Comparison of ENCODE assay signal across 11 cellular contexts in the genomic region with DNA sequence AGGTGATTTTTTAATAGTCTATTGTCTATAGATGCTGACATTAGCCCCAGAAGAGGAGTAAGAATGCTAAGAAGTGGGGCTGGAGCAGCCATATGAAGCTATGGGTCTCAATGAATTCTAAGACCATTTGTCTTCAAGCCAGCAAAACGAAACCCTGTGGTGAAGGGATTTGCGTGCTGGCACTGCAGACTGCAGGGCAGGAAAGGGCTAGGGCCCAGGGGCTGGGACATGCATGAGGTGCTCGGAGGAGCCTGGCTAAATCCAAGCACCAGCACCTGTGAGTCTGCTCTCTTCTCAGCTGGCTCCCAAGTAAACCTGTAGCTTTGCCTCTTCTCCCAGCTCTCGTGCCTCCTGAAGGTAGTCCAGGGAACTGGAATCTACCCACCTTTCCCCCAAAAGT. TPM values are rescaled to one million over a fixed set of nuclear protein-coding genes. Genes with fewer than 3 reads are reported as not detected.
DNase-seq lines count a peak whose midpoint lies in the region; ATAC-seq and TF ChIP-seq lines count a peak whose summit lies in the region.
"Had no signal": no experiment of that assay in that cellular context is flagged by ENCODE, and none has a peak within 500 bp of the region (broad histone marks: within the 10 kb centered on the region; RNA-seq: fewer than 3 reads in every experiment).

No MANE protein-coding gene starts in this region.

- peaks cover 12% of the 10 kb centered on the region for H3K36me3 Mint-ChIP-seq in activated naive CD4-positive, alpha-beta T cell treated with anti-CD3 and anti-CD28 coated beads, Interleukin-2, amount 50 U/mL, for 24 hours
- peaks cover 36% of the 10 kb centered on the region for H3K36me3 Mint-ChIP-seq in activated T-helper 1 cell treated with anti-CD3 and anti-CD28 coated beads, Interleukin-12 subunit alpha, Interleukin-12 subunit beta, Interleukin-2, Interleukin-4 antibody, amounts not matched to agents 30 ng/mL and 10 ng/mL and 1 ng/mL, durations not matched to agents 14 hours and 24 hours and 36 hours (ENCODE audit: low read depth)

- H3K9me3 Mint-ChIP-seq in activated naive CD4-positive, alpha-beta T cell treated with anti-CD3 and anti-CD28 coated beads, Interleukin-2, amount 50 U/mL, for 24 hours = no peaks in the 10 kb centered on the region
- no peaks in the 10 kb centered on the region for H3K9me3 Mint-ChIP-seq in activated T-helper 1 cell treated with anti-CD3 and anti-CD28 coated beads, Interleukin-12 subunit alpha, Interleukin-12 subunit beta, Interleukin-2, Interleukin-4 antibody, amounts not matched to agents 30 ng/mL and 10 ng/mL and 1 ng/mL, durations not matched to agents 14 hours and 24 hours and 36 hours

- WGBS in thymus = 97% methylated on average over 4 of the region's 4 CpGs

- CTCF ChIA-PET in HEK293T (lab: Yijun Ruan, JAX) = no interaction called here

- H3K27ac ChIP-seq in lower lobe of right lung = no peak overlapping the region
- H3K27ac ChIP-seq in thymus (ENCODE audit: low read depth) = peak overlapping the region; percentile 8

- DNase-seq in activated naive CD4-positive, alpha-beta T cell treated with anti-CD3 and anti-CD28 coated beads, Interleukin-2, amount 50 U/mL, for 16 hours = no peak
- no peak for DNase-seq in activated T-helper 1 cell treated with anti-CD3 and anti-CD28 coated beads, Interleukin-12 subunit alpha, Interleukin-12 subunit beta, Interleukin-2, Interleukin-4 antibody, amounts not matched to agents 30 ng/mL and 10 ng/mL and 1 ng/mL, durations not matched to agents 14 hours and 24 hours and 36 hours (ENCODE audit: low spot score)
- DNase-seq in lower lobe of right lung (no peak), HEK293T (ENCODE audit: extremely low spot score) (no peak), ureter (ENCODE audit: low spot score) (no peak)
- DNase-seq: amygdala; effector CD8-positive, alpha-beta T cell; NCI-H2081 treated with DMSO at 0.1 percent for 48 hours had no signal

- H3K4me3 ChIP-seq in lower lobe of right lung (peak overlapping the region; percentile 94), thymus (ENCODE audit: low read length) (no peak overlapping the region)

- intact Hi-C loops in activated T-helper 1 cell treated with anti-CD3 and anti-CD28 coated beads, Interleukin-12 subunit alpha, Interleukin-12 subunit beta, Interleukin-2, Interleukin-4 antibody, amounts not matched to agents 30 ng/mL and 10 ng/mL and 1 ng/mL, durations not matched to agents 14 hours and 24 hours and 36 hours (cut with micrococcal nuclease) = loop anchor here (1.0 kb wide), 3 partner anchors 37 to 339 kb away; a partner anchor contains a TSS
- intact Hi-C loops in lower lobe of right lung (cut with DNase I) = no loop called here

- ATAC-seq in lower lobe of right lung (no peak), HG03025 (IDR thresholded peaks at IDR 0.05; ENCODE audit: low FRiP score, unreplicated experiment) (no peak)

- POLR2A ChIA-PET in HEK293T (lab: Yijun Ruan, JAX) = no interaction called here

- no peaks in the 10 kb centered on the region for H3K27me3 Mint-ChIP-seq in activated naive CD4-positive, alpha-beta T cell treated with anti-CD3 and anti-CD28 coated beads, Interleukin-2, amount 50 U/mL, for 24 hours
- H3K27me3 Mint-ChIP-seq in activated T-helper 1 cell treated with anti-CD3 and anti-CD28 coated beads, Interleukin-12 subunit alpha, Interleukin-12 subunit beta, Interleukin-2, Interleukin-4 antibody, amounts not matched to agents 30 ng/mL and 10 ng/mL and 1 ng/mL, durations not matched to agents 14 hours and 24 hours and 36 hours (ENCODE audit: insufficient read depth) = no peaks in the 10 kb centered on the region

- H3K9me3 ChIP-seq in lower lobe of right lung = no peaks in the 10 kb centered on the region
- H3K9me3 ChIP-seq in thymus (ENCODE audit: control insufficient read depth) = no peaks in the 10 kb centered on the region

- peaks cover 28% of the 10 kb centered on the region for H3K4me1 Mint-ChIP-seq in activated naive CD4-positive, alpha-beta T cell treated with anti-CD3 and anti-CD28 coated beads, Interleukin-2, amount 50 U/mL, for 24 hours
- peaks cover 32% of the 10 kb centered on the region for H3K4me1 Mint-ChIP-seq in activated T-helper 1 cell treated with anti-CD3 and anti-CD28 coated beads, Interleukin-12 subunit alpha, Interleukin-12 subunit beta, Interleukin-2, Interleukin-4 antibody, amounts not matched to agents 30 ng/mL and 10 ng/mL and 1 ng/mL, durations not matched to agents 14 hours and 24 hours and 36 hours (ENCODE audit: low read depth)

- H3K27ac Mint-ChIP-seq in activated naive CD4-positive, alpha-beta T cell treated with anti-CD3 and anti-CD28 coated beads, Interleukin-2, amount 50 U/mL, for 24 hours = peak overlapping the region; percentile 85
- peak overlapping the region; percentile 27 for H3K27ac Mint-ChIP-seq in activated T-helper 1 cell treated with anti-CD3 and anti-CD28 coated beads, Interleukin-12 subunit alpha, Interleukin-12 subunit beta, Interleukin-2, Interleukin-4 antibody, amounts not matched to agents 30 ng/mL and 10 ng/mL and 1 ng/mL, durations not matched to agents 14 hours and 24 hours and 36 hours

- H3K27me3 ChIP-seq in lower lobe of right lung (ENCODE audit: low read depth) (no peaks in the 10 kb centered on the region), thymus (ENCODE audit: control insufficient read depth, insufficient read depth) (no peaks in the 10 kb centered on the region)

- H3K4me3 Mint-ChIP-seq in activated naive CD4-positive, alpha-beta T cell treated with anti-CD3 and anti-CD28 coated beads, Interleukin-2, amount 50 U/mL, for 24 hours = peak overlapping the region; percentile 43
- peak overlapping the region; percentile 71 for H3K4me3 Mint-ChIP-seq in activated T-helper 1 cell treated with anti-CD3 and anti-CD28 coated beads, Interleukin-12 subunit alpha, Interleukin-12 subunit beta, Interleukin-2, Interleukin-4 antibody, amounts not matched to agents 30 ng/mL and 10 ng/mL and 1 ng/mL, durations not matched to agents 14 hours and 24 hours and 36 hours

- TF ChIP-seq CTCF in lower lobe of right lung (IDR thresholded peaks at IDR 0.05) = no peak

- H3K36me3 ChIP-seq in lower lobe of right lung (peaks cover 52% of the 10 kb centered on the region), thymus (ENCODE audit: control insufficient read depth, insufficient read depth) (peaks cover 44% of the 10 kb centered on the region)

- H3K4me1 ChIP-seq in lower lobe of right lung = peaks cover 29% of the 10 kb centered on the region
- peaks cover 14% of the 10 kb centered on the region for H3K4me1 ChIP-seq in thymus (ENCODE audit: control insufficient read depth, insufficient read depth, low read length)

TF ChIP-seq in HEK293T, 16 proteins besides CTCF, POLR2A, EP300 and RAD21:
- TF ChIP-seq LEF1 (IDR thresholded peaks at IDR 0.05; ENCODE audit: borderline replicate concordance) = no peak
- no peak for TF ChIP-seq CTBP1 (IDR thresholded peaks at IDR 0.05; ENCODE audit: borderline replicate concordance)
- no peak for TF ChIP-seq ELF4 (IDR thresholded peaks at IDR 0.05)
- TF ChIP-seq SP1 (IDR thresholded peaks at IDR 0.05) = no peak
- no peak for TF ChIP-seq SUZ12 (IDR thresholded peaks at IDR 0.05)

RNA-seq across cellular contexts. Expression of a gene that starts 1.3 kb away (rescaled TPM):
- total RNA-seq in activated T-helper 1 cell treated with anti-CD3 and anti-CD28 coated beads, Interleukin-12 subunit alpha, Interleukin-12 subunit beta, Interleukin-2, Interleukin-4 antibody, amounts not matched to agents 30 ng/mL and 10 ng/mL and 1 ng/mL, durations not matched to agents 14 hours and 24 hours and 36 hours = 51.7 and 53.2 TPM in 2 replicates
- total RNA-seq in lower lobe of right lung (32.3 TPM), ureter (37.5 TPM)
- polyA plus RNA-seq in thymus = 21.2 TPM

RNA-seq across cellular contexts. Expression of a gene that starts 27.3 kb away (rescaled TPM):
- total RNA-seq in activated T-helper 1 cell treated with anti-CD3 and anti-CD28 coated beads, Interleukin-12 subunit alpha, Interleukin-12 subunit beta, Interleukin-2, Interleukin-4 antibody, amounts not matched to agents 30 ng/mL and 10 ng/mL and 1 ng/mL, durations not matched to agents 14 hours and 24 hours and 36 hours = 54.2 and 56.3 TPM in 2 replicates
- total RNA-seq in lower lobe of right lung = 125 TPM
- polyA plus RNA-seq in thymus = 106 TPM
- 129 TPM for total RNA-seq in ureter

RNA-seq across cellular contexts. Expression of a gene that starts 30.8 kb away (rescaled TPM):
- total RNA-seq in activated T-helper 1 cell treated with anti-CD3 and anti-CD28 coated beads, Interleukin-12 subunit alpha, Interleukin-12 subunit beta, Interleukin-2, Interleukin-4 antibody, amounts not matched to agents 30 ng/mL and 10 ng/mL and 1 ng/mL, durations not matched to agents 14 hours and 24 hours and 36 hours = 30.9 and 33.5 TPM in 2 replicates
- total RNA-seq in lower lobe of right lung (21.1 TPM), ureter (14.9 TPM)
- 78.2 TPM for polyA plus RNA-seq in thymus
